ENCODE assay signal across 1 cellular context in genomic region chr16:87954361-87954760, GRCh38.
TF ChIP-seq lines count a peak whose summit lies in the region.

No MANE protein-coding gene starts in this region.

TF ChIP-seq in GM23338, 12 proteins besides CTCF, POLR2A, EP300 and RAD21 (continued from another document):
- TF ChIP-seq ZNF462 (CRISPR knock-in tag; IDR thresholded peaks at IDR 0.05), result no peak
- no peak for TF ChIP-seq ZNF331 (CRISPR knock-in tag; IDR thresholded peaks at IDR 0.05; ENCODE audit: low read depth)
- TF ChIP-seq EZH2phosphoT487 (IDR thresholded peaks at IDR 0.05; ENCODE audit: unreplicated experiment), result no peak
- no peak for TF ChIP-seq CREB1 (CRISPR knock-in tag; IDR thresholded peaks at IDR 0.05; ENCODE audit: low read depth)
- TF ChIP-seq ETS1 (IDR thresholded peaks at IDR 0.05), result no peak
